8 cellular contexts compared by ENCODE assay signal in the genomic region with DNA sequence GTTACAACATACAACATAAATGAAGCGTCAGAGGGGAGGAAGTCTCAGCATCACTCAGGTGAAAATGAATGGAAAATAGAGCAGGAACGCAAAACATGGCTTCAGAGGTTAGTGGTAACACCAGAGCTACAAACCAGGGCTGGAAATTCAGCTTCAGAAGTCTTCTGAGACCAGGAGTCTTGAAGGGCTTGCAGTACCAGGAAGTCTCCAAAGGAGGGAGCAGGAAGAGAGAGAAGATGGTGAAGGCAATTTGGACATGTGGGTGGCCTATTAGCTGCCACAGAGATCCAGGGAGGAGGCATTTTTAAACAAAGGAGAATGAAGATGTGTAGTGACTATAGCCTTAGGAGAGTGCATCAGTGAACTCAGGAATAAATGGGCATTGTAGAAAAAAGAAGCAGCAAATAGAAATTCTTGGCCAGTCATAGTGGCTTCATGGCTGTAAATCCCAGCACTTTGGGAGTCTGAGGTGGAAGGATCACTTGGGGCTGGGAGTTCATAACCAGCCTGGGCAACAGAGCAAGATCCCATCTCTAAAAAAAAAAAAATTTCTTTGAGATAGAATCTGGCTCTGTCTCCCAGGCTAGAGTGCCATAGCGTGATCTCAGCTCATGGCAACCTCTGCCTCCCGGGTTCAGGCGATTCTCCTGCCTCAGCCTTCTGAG. TPM values are rescaled to one million over a fixed set of nuclear protein-coding genes. Genes with fewer than 3 reads are reported as not detected.
DNase-seq lines count a peak whose midpoint lies in the region; ATAC-seq and TF ChIP-seq lines count a peak whose summit lies in the region.

No MANE protein-coding gene starts in this region.

- no peak overlapping the region for H3K9ac ChIP-seq in NT2/D1 (ENCODE audit: insufficient read length, low read depth)

- no peaks in the 10 kb centered on the region for H3K4me1 Mint-ChIP-seq in CD4-positive, alpha-beta T cell (ENCODE audit: low read depth)
- H3K4me1 Mint-ChIP-seq in activated naive CD8-positive, alpha-beta T cell treated with anti-CD3 and anti-CD28 coated beads, Interleukin-2, amount 50 U/mL, for 24 hours: no peaks in the 10 kb centered on the region

- DNase-seq in CD4-positive, alpha-beta T cell: peak in 4 of 10 experiments; percentile 6 to 22 (median 18)
- DNase-seq in HK-2 (ENCODE audit: unreplicated experiment) (peak; percentile 39), NT2/D1 (ENCODE audit: low read depth, low spot score) (peak; percentile 75), left ventricle myocardium superior (no peak), retinal pigment epithelial cell (ENCODE audit: low read depth) (no peak), occipital lobe (lab: John Stamatoyannopoulos, UW) (no peak)
- DNase-seq in activated naive CD8-positive, alpha-beta T cell treated with anti-CD3 and anti-CD28 coated beads, Interleukin-2, amount 50 U/mL, for 24 hours: peak; percentile 34

- no peaks in the 10 kb centered on the region for H3K27me3 ChIP-seq in CD4-positive, alpha-beta T cell (ENCODE audit: control insufficient read depth, insufficient read depth, low read length)
- no peaks in the 10 kb centered on the region for H3K27me3 ChIP-seq in NT2/D1 (ENCODE audit: insufficient read depth, insufficient read length)

- peaks cover 6% of the 10 kb centered on the region for H3K4me1 ChIP-seq in NT2/D1 (ENCODE audit: insufficient read depth, insufficient read length)

- TF ChIP-seq CTCF in CD4-positive, alpha-beta T cell (IDR thresholded peaks at IDR 0.05): peak; percentile 71
- TF ChIP-seq CTCF in retinal pigment epithelial cell (conservative IDR thresholded peaks at IDR 0.05; ENCODE audit: low read depth, low read length): peak; percentile 95

- intact Hi-C loops in CD4-positive, alpha-beta T cell (cut with DNase I, micrococcal nuclease): loop anchor here (2.0 to 10.0 kb wide), 2 partner anchors 174 to 346 kb away; partner anchors contain the start of gene CCAR1 (in 1 of the 2)
- intact Hi-C loops in left ventricle myocardium superior (cut with micrococcal nuclease): loop anchor here (10.0 kb wide), 1 partner anchor 344 kb away; no protein-coding TSS in a partner anchor

- POLR2A ChIA-PET in CD4-positive, alpha-beta T cell (lab: Charles Lee): interaction anchor here (1.1 kb wide), 2 partner anchors 9 to 338 kb away, joined by 3 to 5 read pairs; partner anchors contain the start of gene TET1

- H3K36me3 Mint-ChIP-seq in CD4-positive, alpha-beta T cell (ENCODE audit: low read depth): no peaks in the 10 kb centered on the region
- H3K36me3 Mint-ChIP-seq in activated naive CD8-positive, alpha-beta T cell treated with anti-CD3 and anti-CD28 coated beads, Interleukin-2, amount 50 U/mL, for 24 hours (ENCODE audit: low read depth): no peaks in the 10 kb centered on the region

- no peaks in the 10 kb centered on the region for H3K36me3 ChIP-seq in NT2/D1 (ENCODE audit: insufficient read depth, insufficient read length, low read length)

- CTCF ChIA-PET in CD4-positive, alpha-beta T cell (lab: Charles Lee): interaction anchor here (0.6 to 1.4 kb wide), 6 partner anchors 12 to 350 kb away, joined by 3 to 5 read pairs (median 3); partner anchors contain the start of gene DDX50

- H3K27me3 Mint-ChIP-seq in CD4-positive, alpha-beta T cell: no peaks in the 10 kb centered on the region
- H3K27me3 Mint-ChIP-seq in activated naive CD8-positive, alpha-beta T cell treated with anti-CD3 and anti-CD28 coated beads, Interleukin-2, amount 50 U/mL, for 24 hours: peaks cover 2% of the 10 kb centered on the region

- H3K9me3 ChIP-seq in CD4-positive, alpha-beta T cell (ENCODE audit: control insufficient read depth, low read length): no peaks in the 10 kb centered on the region
- no peaks in the 10 kb centered on the region for H3K9me3 ChIP-seq in NT2/D1 (ENCODE audit: insufficient read depth, low read length)

- no peak overlapping the region for H3K27ac Mint-ChIP-seq in CD4-positive, alpha-beta T cell
- H3K27ac Mint-ChIP-seq in activated naive CD8-positive, alpha-beta T cell treated with anti-CD3 and anti-CD28 coated beads, Interleukin-2, amount 50 U/mL, for 24 hours: no peak overlapping the region

- H3K4me3 ChIP-seq in NT2/D1 (ENCODE audit: insufficient read length, low read depth) (no peak overlapping the region), retinal pigment epithelial cell (ENCODE audit: low read length) (no peak overlapping the region)

- peak; percentile 76 for ATAC-seq in CD4-positive, alpha-beta T cell (ENCODE audit: poor library complexity)
- ATAC-seq in GM18517 (IDR thresholded peaks at IDR 0.05; ENCODE audit: unreplicated experiment) (peak; percentile 77), left ventricle myocardium superior (peak; percentile 78)
- ATAC-seq in activated naive CD8-positive, alpha-beta T cell treated with anti-CD3 and anti-CD28 coated beads, Interleukin-2, amount 50 U/mL, for 24 hours: peak; percentile 75

- H3K4me3 Mint-ChIP-seq in CD4-positive, alpha-beta T cell: no peak overlapping the region
- no peak overlapping the region for H3K4me3 Mint-ChIP-seq in activated naive CD8-positive, alpha-beta T cell treated with anti-CD3 and anti-CD28 coated beads, Interleukin-2, amount 50 U/mL, for 24 hours

- H3K9me3 Mint-ChIP-seq in CD4-positive, alpha-beta T cell: no peaks in the 10 kb centered on the region
- H3K9me3 Mint-ChIP-seq in activated naive CD8-positive, alpha-beta T cell treated with anti-CD3 and anti-CD28 coated beads, Interleukin-2, amount 50 U/mL, for 24 hours: no peaks in the 10 kb centered on the region

- no peak overlapping the region for H3K27ac ChIP-seq in CD4-positive, alpha-beta T cell (ENCODE audit: low read depth, low read length)

RNA-seq across cellular contexts. Expression of gene TET1, which starts 9.3 kb away (rescaled TPM):
- total RNA-seq in CD4-positive, alpha-beta T cell: 1 to 10 TPM; 1.5 TPM
- total RNA-seq in left ventricle myocardium superior (3.6 TPM), occipital lobe (33.5 TPM)

RNA-seq across cellular contexts. Expression of gene SLC25A16, which starts 23.6 kb away (rescaled TPM):
- total RNA-seq in CD4-positive, alpha-beta T cell: 10 to 100 TPM; 28.2 to 29.3 TPM
- total RNA-seq in left ventricle myocardium superior: 13.1 TPM
- 70.8 TPM for total RNA-seq in occipital lobe

Comparison
In these comparisons a context has a peak if more than half of its experiments do, and no peak if none do; other contexts are left out.
1. DNase-seq: peak in HK-2 (single experiment), NT2/D1 (single experiment) and activated naive CD8-positive, alpha-beta T cell treated with anti-CD3 and anti-CD28 coated beads, Interleukin-2, amount 50 U/mL, for 24 hours (single experiment); none in left ventricle myocardium superior (single experiment), retinal pigment epithelial cell (single experiment) and occipital lobe (single experiment).
2. Peak in every context shown above with its lines, with median percentiles within 50 percentile points of each other: ATAC-seq.